ENCODE assay signal across 13 cellular contexts in genomic region chr14:68271996-68272395, GRCh38.
DNase-seq lines count a peak whose midpoint lies in the region; ATAC-seq and TF ChIP-seq lines count a peak whose summit lies in the region.
"Had no signal": no experiment of that assay in that cellular context is flagged by ENCODE, and none has a peak within 500 bp of the region (broad histone marks: within the 10 kb centered on the region; RNA-seq: fewer than 3 reads in every experiment).

No MANE protein-coding gene starts in this region.

- H3K27ac Mint-ChIP-seq in T-helper 17 cell (peak overlapping the region; percentile 62), mesothelial cell of epicardium (peak overlapping the region; percentile 14)
- H3K27ac Mint-ChIP-seq: activated naive CD4-positive, alpha-beta T cell treated with anti-CD3 and anti-CD28 coated beads for 36 hours had no signal

- peak; percentile 39 for DNase-seq in Right ventricle myocardium superior
- DNase-seq in right atrium auricular region (ENCODE audit: low spot score), result no peak
- DNase-seq in T-helper 17 cell, result no peak
- DNase-seq in mesothelial cell of epicardium (ENCODE audit: low spot score in 2 of 2, unreplicated experiment in 2 of 2), result no peak
- DNase-seq in amniotic stem cell (lab: John Stamatoyannopoulos, UW), result no peak
- DNase-seq: activated CD8-positive, alpha-beta memory T cell treated with anti-CD3 and anti-CD28 coated beads for 24 hours; activated naive CD4-positive, alpha-beta T cell treated with anti-CD3 and anti-CD28 coated beads for 36 hours; caudate nucleus; MG63 had no signal

- H3K4me1 ChIP-seq in right atrium auricular region, result peaks cover 0 to 12% of the 10 kb centered on the region in 2 donors

- TF ChIP-seq CTCF in right atrium auricular region (IDR thresholded peaks at IDR 0.05) (no peak), mesothelial cell of epicardium (IDR thresholded peaks at IDR 0.05; ENCODE audit: unreplicated experiment) (no peak)

- H3K4me3 Mint-ChIP-seq in T-helper 17 cell, result no peak overlapping the region
- H3K4me3 Mint-ChIP-seq in mesothelial cell of epicardium, result no peak overlapping the region
- H3K4me3 Mint-ChIP-seq: activated naive CD4-positive, alpha-beta T cell treated with anti-CD3 and anti-CD28 coated beads for 36 hours had no signal

- no peaks in the 10 kb centered on the region for H3K27me3 ChIP-seq in right atrium auricular region
- H3K27me3 ChIP-seq: MG63, neutrophil had no signal

- H3K27me3 Mint-ChIP-seq in T-helper 17 cell (no peaks in the 10 kb centered on the region), mesothelial cell of epicardium (ENCODE audit: low read depth) (no peaks in the 10 kb centered on the region)

- H3K4me1 Mint-ChIP-seq in T-helper 17 cell (peaks cover 52% of the 10 kb centered on the region), mesothelial cell of epicardium (peaks cover 71% of the 10 kb centered on the region)

- ATAC-seq in Right ventricle myocardium superior (ENCODE audit: poor library complexity) (peak; percentile 56), T-helper 17 cell (peak; percentile 24), GM21619 (IDR thresholded peaks at IDR 0.05; ENCODE audit: unreplicated experiment) (no peak), HG02642 (IDR thresholded peaks at IDR 0.05; ENCODE audit: poor library complexity, unreplicated experiment) (no peak), HG03175 (IDR thresholded peaks at IDR 0.05; ENCODE audit: unreplicated experiment) (no peak)

- H3K36me3 ChIP-seq in right atrium auricular region, result no peaks in the 10 kb centered on the region
- H3K36me3 ChIP-seq: MG63, neutrophil had no signal

- H3K9me3 Mint-ChIP-seq in mesothelial cell of epicardium, result no peaks in the 10 kb centered on the region
- H3K9me3 Mint-ChIP-seq: activated naive CD4-positive, alpha-beta T cell treated with anti-CD3 and anti-CD28 coated beads for 36 hours had no signal

- peak overlapping the region in 1 of 2 donors; percentile 41 for H3K27ac ChIP-seq in right atrium auricular region
- H3K27ac ChIP-seq: neutrophil had no signal

- no peak overlapping the region for H3K4me3 ChIP-seq in right atrium auricular region
- H3K4me3 ChIP-seq: MG63 had no signal

- no peaks in the 10 kb centered on the region for H3K9me3 ChIP-seq in right atrium auricular region
- no peaks in the 10 kb centered on the region for H3K9me3 ChIP-seq in T-helper 17 cell (ENCODE audit: control insufficient read depth, low read length, poor library complexity, severe bottlenecking)
- H3K9me3 ChIP-seq: MG63, neutrophil had no signal

- H3K36me3 Mint-ChIP-seq in T-helper 17 cell (ENCODE audit: low read depth) (no peaks in the 10 kb centered on the region), mesothelial cell of epicardium (no peaks in the 10 kb centered on the region)

- intact Hi-C loops in Right ventricle myocardium superior (cut with DNase I), result no loop called here

Comparison
In these comparisons a context has a peak if more than half of its experiments do, and no peak if none do; other contexts are left out.
1. ATAC-seq: peak in Right ventricle myocardium superior (single experiment) and T-helper 17 cell (single experiment); none in GM21619 (single experiment), HG02642 (single experiment) and HG03175 (single experiment).